Comparison of ENCODE assay signal across 16 cellular contexts in the genomic region with DNA sequence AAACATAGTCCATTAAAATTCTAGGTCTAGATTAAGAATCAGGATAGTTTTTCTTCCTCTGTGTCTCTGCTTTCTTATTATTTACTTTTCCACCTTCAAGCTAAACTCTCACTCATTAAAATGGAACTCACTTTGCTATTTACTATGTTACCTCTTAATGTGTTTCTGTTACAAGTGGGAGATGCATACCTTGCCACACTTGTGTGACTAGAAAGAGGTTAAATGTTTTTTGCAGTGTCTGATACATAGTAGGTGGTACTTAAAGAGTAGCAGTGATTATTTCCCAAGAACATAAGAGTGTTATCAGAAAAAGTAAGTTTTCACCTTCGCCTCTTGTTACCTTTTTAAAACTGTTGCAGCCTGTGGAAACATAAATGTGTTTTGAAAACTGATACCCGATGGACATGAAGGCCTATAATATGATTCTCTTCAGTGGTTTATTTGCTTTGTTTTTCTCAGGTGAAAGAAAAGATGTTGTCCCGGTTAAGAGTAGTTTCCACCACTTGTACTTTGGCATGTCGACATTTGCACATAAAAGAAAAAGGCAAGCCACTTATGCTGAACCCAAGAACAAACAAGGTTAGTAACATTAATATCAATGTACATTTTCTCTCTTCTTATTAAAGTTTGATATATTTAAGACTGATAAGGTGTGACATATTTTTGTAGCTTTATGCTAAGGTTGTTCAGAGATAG. TPM values are rescaled to one million over a fixed set of nuclear protein-coding genes. Genes with fewer than 3 reads are reported as not detected.
A peak's percentile ranks its signal among the peaks of the same experiment; 100 is the strongest.
DNase-seq lines count a peak whose midpoint lies in the region; ATAC-seq, FAIRE-seq and TF ChIP-seq lines count a peak whose summit lies in the region.
"Had no signal": no experiment of that assay in that cellular context is flagged by ENCODE, and none has a peak within 500 bp of the region (broad histone marks: within the 10 kb centered on the region; RNA-seq: fewer than 3 reads in every experiment).

No MANE protein-coding gene starts in this region.

- no peaks in the 10 kb centered on the region for H3K27me3 Mint-ChIP-seq in natural killer cell (ENCODE audit: low read depth in 2 of 2)
- H3K27me3 Mint-ChIP-seq in natural killer cell treated with Interleukin-12 subunit alpha and Interleukin-12 subunit beta and Interleukin-15 and Interleukin-18, amount 100 ng/mL, for 72 hours, result no peaks in the 10 kb centered on the region
- H3K27me3 Mint-ChIP-seq: B cell; CD4-positive, alpha-beta T cell had no signal

- no peaks in the 10 kb centered on the region for H3K4me1 ChIP-seq in endothelial cell of umbilical vein (ENCODE audit: control insufficient read depth, extremely low read depth, insufficient read depth, low read length)

- no peaks in the 10 kb centered on the region for H3K9me1 ChIP-seq in endothelial cell of umbilical vein (replicated peaks; ENCODE audit: control insufficient read depth, extremely low read depth, insufficient read depth, low read length)

- no peak overlapping the region for H2AFZ ChIP-seq in endothelial cell of umbilical vein (ENCODE audit: low read depth, low read length)
- H2AFZ ChIP-seq: GM23248 had no signal

- FAIRE-seq in endothelial cell of umbilical vein (lab: Jason Lieb, UNC), result peak; percentile 38

- H3K27ac ChIP-seq in endothelial cell of umbilical vein (ENCODE audit: insufficient read depth, low read depth, low read length), result no peak overlapping the region
- H3K27ac ChIP-seq: GM23248 had no signal

- H3K4me2 ChIP-seq in endothelial cell of umbilical vein (ENCODE audit: insufficient read depth, low read length), result no peak overlapping the region

- H3K79me2 ChIP-seq in endothelial cell of umbilical vein (ENCODE audit: control insufficient read depth, insufficient read depth, low read length), result peaks cover 11% of the 10 kb centered on the region

- ATAC-seq in natural killer cell (no peak), HG03108 (IDR thresholded peaks at IDR 0.05; ENCODE audit: unreplicated experiment) (no peak), omental fat pad (ENCODE audit: low FRiP score) (no peak)
- ATAC-seq in natural killer cell treated with Interleukin-12 subunit alpha and Interleukin-12 subunit beta and Interleukin-15 and Interleukin-18, amount 100 ng/mL, for 72 hours, result no peak
- ATAC-seq in activated naive CD4-positive, alpha-beta T cell treated with anti-CD3 and anti-CD28 coated beads, Interleukin-2, amount 50 U/mL, for 72 hours, result no peak

- no peak for DNase-seq in natural killer cell
- DNase-seq in natural killer cell treated with Interleukin-12 subunit alpha and Interleukin-12 subunit beta and Interleukin-15 and Interleukin-18, amount 100 ng/mL, for 72 hours (ENCODE audit: low spot score), result no peak
- DNase-seq in NCI-H2107 (lab: John Stamatoyannopoulos, UW), result peak; percentile 68
- DNase-seq in endothelial cell of umbilical vein (ENCODE audit: low read depth, low spot score), result no peak
- no peak for DNase-seq in omental fat pad (ENCODE audit: low spot score)
- no peak for DNase-seq in activated naive CD4-positive, alpha-beta T cell treated with anti-CD3 and anti-CD28 coated beads, Interleukin-2, amount 50 U/mL, for 72 hours (ENCODE audit: low spot score in 2 of 2)
- DNase-seq: CD4-positive, alpha-beta T cell; GM23248; KG1; NCI-H1417 treated with DMSO at 0.1 percent for 48 hours; NCI-H2171; NCI-H524 treated with DMSO at 0.1 percent for 48 hours; OCI-M1; RPMI8226 had no signal

- peak overlapping the region; percentile 56 to 68 for H3K27ac Mint-ChIP-seq in natural killer cell
- no peak overlapping the region for H3K27ac Mint-ChIP-seq in natural killer cell treated with Interleukin-12 subunit alpha and Interleukin-12 subunit beta and Interleukin-15 and Interleukin-18, amount 100 ng/mL, for 72 hours
- no peak overlapping the region for H3K27ac Mint-ChIP-seq in activated naive CD4-positive, alpha-beta T cell treated with anti-CD3 and anti-CD28 coated beads, Interleukin-2, amount 50 U/mL, for 72 hours
- H3K27ac Mint-ChIP-seq: B cell; CD4-positive, alpha-beta T cell had no signal

- H3K36me3 Mint-ChIP-seq in natural killer cell, result peaks cover 13% of the 10 kb centered on the region
- peaks cover 32% of the 10 kb centered on the region for H3K36me3 Mint-ChIP-seq in natural killer cell treated with Interleukin-12 subunit alpha and Interleukin-12 subunit beta and Interleukin-15 and Interleukin-18, amount 100 ng/mL, for 72 hours
- H3K36me3 Mint-ChIP-seq in activated naive CD4-positive, alpha-beta T cell treated with anti-CD3 and anti-CD28 coated beads, Interleukin-2, amount 50 U/mL, for 72 hours, result peaks cover 20 to 70% of the 10 kb centered on the region in 2 donors

- dilution Hi-C loops in endothelial cell of umbilical vein (cut with MboI; ENCODE audit: extremely low pct_ligation_motif_present, low sequenced_read_pairs), result no loop called here

- peaks cover 0 to 3% of the 10 kb centered on the region in 2 donors for H3K9me3 Mint-ChIP-seq in natural killer cell
- no peaks in the 10 kb centered on the region for H3K9me3 Mint-ChIP-seq in natural killer cell treated with Interleukin-12 subunit alpha and Interleukin-12 subunit beta and Interleukin-15 and Interleukin-18, amount 100 ng/mL, for 72 hours
- H3K9me3 Mint-ChIP-seq in activated naive CD4-positive, alpha-beta T cell treated with anti-CD3 and anti-CD28 coated beads, Interleukin-2, amount 50 U/mL, for 72 hours, result peaks cover 0 to 14% of the 10 kb centered on the region in 2 donors

- peaks cover 3% of the 10 kb centered on the region for H4K20me1 ChIP-seq in endothelial cell of umbilical vein (replicated peaks; ENCODE audit: control insufficient read depth, extremely low read depth, insufficient read depth, low read length)

- peaks cover 21 to 32% of the 10 kb centered on the region in 2 donors for H3K4me1 Mint-ChIP-seq in natural killer cell
- peaks cover 30 to 31% of the 10 kb centered on the region in 2 donors for H3K4me1 Mint-ChIP-seq in natural killer cell treated with Interleukin-12 subunit alpha and Interleukin-12 subunit beta and Interleukin-15 and Interleukin-18, amount 100 ng/mL, for 72 hours (ENCODE audit: low read depth in 2 of 2)

- H3K4me3 ChIP-seq in endothelial cell of umbilical vein (replicated peaks in 1 of 3; ENCODE audit: insufficient read depth in 1 of 3, low read depth in 1 of 3, low read length in 3 of 3), result no peak overlapping the region
- H3K4me3 ChIP-seq: GM23248 had no signal

- no peaks in the 10 kb centered on the region for H3K27me3 ChIP-seq in endothelial cell of umbilical vein (ENCODE audit: control insufficient read depth in 2 of 2, insufficient read depth in 2 of 2, low read length in 2 of 2)

- no peak overlapping the region for H3K4me3 Mint-ChIP-seq in natural killer cell
- no peak overlapping the region for H3K4me3 Mint-ChIP-seq in natural killer cell treated with Interleukin-12 subunit alpha and Interleukin-12 subunit beta and Interleukin-15 and Interleukin-18, amount 100 ng/mL, for 72 hours
- H3K4me3 Mint-ChIP-seq: B cell; CD4-positive, alpha-beta T cell had no signal

- no peaks in the 10 kb centered on the region for H3K9me3 ChIP-seq in endothelial cell of umbilical vein (replicated peaks; ENCODE audit: control insufficient read depth, insufficient read depth, low read length)

- no peak overlapping the region for H3K9ac ChIP-seq in endothelial cell of umbilical vein (replicated peaks; ENCODE audit: extremely low read depth, insufficient read depth, low read length)
- H3K9ac ChIP-seq: GM23248 had no signal

- CTCF ChIA-PET in endothelial cell of umbilical vein (lab: Charles Lee), result interaction anchor here (1.1 to 1.6 kb wide), 3 partner anchors 10 to 135 kb away, joined by 3 read pairs; a partner anchor contains a TSS

- H3K36me3 ChIP-seq in endothelial cell of umbilical vein (ENCODE audit: control insufficient read depth in 2 of 2, extremely low read depth in 1 of 2, insufficient read depth in 2 of 2, low read length in 2 of 2), result no peaks in the 10 kb centered on the region

- no peak for TF ChIP-seq CTCF in natural killer cell (IDR thresholded peaks at IDR 0.05)
- no peak for TF ChIP-seq CTCF in endothelial cell of umbilical vein (IDR thresholded peaks at IDR 0.05; ENCODE audit: extremely low read depth in 1 of 2, insufficient read depth in 1 of 2, low read depth in 1 of 2, low read length in 2 of 2)
- no peak for TF ChIP-seq CTCF in omental fat pad (IDR thresholded peaks at IDR 0.05)

- no TSS peak for BruUV-seq in endothelial cell of umbilical vein (replicated peaks; lab: Mats Ljungman, UMichigan)

- no peak for TF ChIP-seq POLR2A in endothelial cell of umbilical vein (IDR thresholded peaks at IDR 0.05; ENCODE audit: low read depth, low read length)

- POLR2A ChIA-PET in endothelial cell of umbilical vein (lab: Charles Lee), result interaction anchor here (1.1 kb wide), 1 partner anchor 72 kb away, joined by 7 read pairs; a partner anchor contains a TSS

- intact Hi-C loops in natural killer cell (cut with micrococcal nuclease) (loop anchor here (10.0 kb wide), 1 partner anchor 49 kb away; no protein-coding TSS in a partner anchor), endothelial cell of umbilical vein (cut with micrococcal nuclease) (no loop called here)

TF ChIP-seq in endothelial cell of umbilical vein, 7 proteins besides CTCF, POLR2A, EP300 and RAD21 (continues in another document):
- TF ChIP-seq EZH2 (IDR thresholded peaks at IDR 0.05; ENCODE audit: borderline replicate concordance, low read depth, low read length, severe bottlenecking) (no peak), GATA2 (IDR thresholded peaks at IDR 0.05; ENCODE audit: insufficient read depth, insufficient read length, low read depth, low read length) (no peak), MYC (IDR thresholded peaks at IDR 0.05; ENCODE audit: low read depth, low read length) (no peak), POLR2AphosphoS5 (IDR thresholded peaks at IDR 0.05; ENCODE audit: insufficient read depth, low read depth, low read length) (no peak)
- TF ChIP-seq, protein P1, sequence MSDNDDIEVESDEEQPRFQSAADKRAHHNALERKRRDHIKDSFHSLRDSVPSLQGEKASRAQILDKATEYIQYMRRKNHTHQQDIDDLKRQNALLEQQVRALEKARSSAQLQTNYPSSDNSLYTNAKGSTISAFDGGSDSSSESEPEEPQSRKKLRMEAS (IDR thresholded peaks at IDR 0.05; ENCODE audit: insufficient read depth, insufficient read length), result no peak

RNA-seq across cellular contexts. Expression of a gene that starts 16.6 kb away (rescaled TPM):
- total RNA-seq in natural killer cell (10 to 100 TPM; 42.4 to 61.3 (median 43.5) TPM), endothelial cell of umbilical vein (39.6 and 42.4 TPM in 2 replicates), omental fat pad (10 to 100 TPM; 35.7 to 75.4 (median 43.2) TPM)
- 100 to 1,000 TPM; 112 to 120 TPM for total RNA-seq in natural killer cell treated with Interleukin-12 subunit alpha and Interleukin-12 subunit beta and Interleukin-15 and Interleukin-18, amount 100 ng/mL, for 72 hours
- 24.0 and 28.6 TPM in 2 replicates for polyA plus RNA-seq in endothelial cell of umbilical vein
- polyA plus RNA-seq in endothelial cell of umbilical vein (2011; cell fraction: cytosol; rRNA removed), result 29.8 and 30.8 TPM in 2 replicates
- polyA plus RNA-seq in endothelial cell of umbilical vein (2011; cell fraction: nucleus; rRNA removed), result 28.6 and 36.2 TPM in 2 replicates
- polyA plus RNA-seq in endothelial cell of umbilical vein (2012), result 40.7 and 49.9 TPM in 2 replicates
- 31.0 and 38.9 TPM in 2 replicates for polyA minus RNA-seq in endothelial cell of umbilical vein
- polyA minus RNA-seq in endothelial cell of umbilical vein (2011; cell fraction: cytosol; rRNA and poly(A)+ RNA removed), result 11.7 TPM
- polyA minus RNA-seq in endothelial cell of umbilical vein (2011; cell fraction: nucleus; rRNA and poly(A)+ RNA removed), result 15.6 and 21.0 TPM in 2 replicates
- total RNA-seq in activated naive CD4-positive, alpha-beta T cell treated with anti-CD3 and anti-CD28 coated beads, Interleukin-2, amount 50 U/mL, for 72 hours, result 100 to 1,000 TPM; 117 to 143 TPM

Comparison
In these comparisons a context has a peak if more than half of its experiments do, and no peak if none do; other contexts are left out.
1. H3K27ac Mint-ChIP-seq: peak in natural killer cell (2 of 2); none in natural killer cell treated with Interleukin-12 subunit alpha and Interleukin-12 subunit beta and Interleukin-15 and Interleukin-18, amount 100 ng/mL, for 72 hours (0 of 2) and activated naive CD4-positive, alpha-beta T cell treated with anti-CD3 and anti-CD28 coated beads, Interleukin-2, amount 50 U/mL, for 72 hours (0 of 2).